ENCODE assay signal across 10 cellular contexts in the genomic region with DNA sequence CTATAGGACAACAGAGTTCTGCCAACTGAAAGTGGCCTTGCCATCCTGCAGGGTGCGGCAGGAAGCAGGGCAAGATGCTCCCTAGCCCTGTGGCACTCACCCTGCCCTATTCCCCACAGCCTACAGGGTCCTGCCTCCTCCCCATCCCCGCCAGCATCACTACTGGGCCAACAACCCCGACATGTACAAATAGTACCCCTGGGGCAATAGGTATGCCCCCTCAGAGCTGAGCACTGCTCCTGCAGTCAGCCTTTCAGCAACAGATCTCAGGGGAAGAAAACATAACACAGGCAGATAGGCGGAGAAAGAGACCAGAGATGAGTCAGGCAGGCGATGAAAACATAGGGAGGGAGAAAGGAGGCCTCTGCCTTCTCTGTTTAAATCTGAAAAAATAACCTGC.
DNase-seq lines count a peak whose midpoint lies in the region; ATAC-seq, FAIRE-seq and TF ChIP-seq lines count a peak whose summit lies in the region.
"Had no signal": no experiment of that assay in that cellular context is flagged by ENCODE, and none has a peak within 500 bp of the region (broad histone marks: within the 10 kb centered on the region; RNA-seq: fewer than 3 reads in every experiment).

No MANE protein-coding gene starts in this region.

- no TSS peak for BruUV-seq in PC-3 (replicated peaks; lab: Mats Ljungman, UMichigan)
- no TSS peak for BruUV-seq in endothelial cell of umbilical vein (replicated peaks; lab: Mats Ljungman, UMichigan)

- no peaks in the 10 kb centered on the region for H3K9me1 ChIP-seq in endothelial cell of umbilical vein (replicated peaks; ENCODE audit: control insufficient read depth, extremely low read depth, insufficient read depth, low read length)

- no peak for TF ChIP-seq POLR2A in endothelial cell of umbilical vein (IDR thresholded peaks at IDR 0.05; ENCODE audit: low read depth, low read length)

- H3K4me3 Mint-ChIP-seq in nephron progenitor cell, result peak overlapping the region; percentile 17
- H3K4me3 Mint-ChIP-seq: activated naive CD8-positive, alpha-beta T cell treated with anti-CD3 and anti-CD28 coated beads, Interleukin-2, amount 10 ng/mL, durations not matched to agents 7 days and 5 days had no signal

- peaks cover 49% of the 10 kb centered on the region for H3K4me1 Mint-ChIP-seq in nephron progenitor cell

- DNase-seq in BE2C, result no peak
- DNase-seq in PC-3, result peak; percentile 39
- peak; percentile 65 for DNase-seq in endothelial cell of umbilical vein (ENCODE audit: low read depth, low spot score)
- DNase-seq in nephron progenitor cell, result no peak
- no peak for DNase-seq in GM19240 (ENCODE audit: insufficient read length, low spot score)
- DNase-seq in cerebellar cortex (ENCODE audit: low spot score), result no peak
- no peak for DNase-seq in HTR-8/SVneo (ENCODE audit: insufficient read length, low spot score)
- no peak for DNase-seq in MG63
- DNase-seq: activated naive CD8-positive, alpha-beta T cell treated with anti-CD3 and anti-CD28 coated beads, Interleukin-2, amount 10 ng/mL, durations not matched to agents 7 days and 5 days had no signal

- intact Hi-C loops in PC-3 (cut with micrococcal nuclease), result no loop called here
- intact Hi-C loops in endothelial cell of umbilical vein (cut with micrococcal nuclease), result no loop called here

- peak; percentile 87 for FAIRE-seq in endothelial cell of umbilical vein (lab: Jason Lieb, UNC)
- FAIRE-seq in HTR-8/SVneo (lab: Jason Lieb, UNC), result no peak

- H3K9me3 Mint-ChIP-seq in nephron progenitor cell, result peaks cover 16% of the 10 kb centered on the region

- H3K36me3 Mint-ChIP-seq in nephron progenitor cell (ENCODE audit: low read depth), result peaks cover 18% of the 10 kb centered on the region

- H3K4me3 ChIP-seq in BE2C (ENCODE audit: low read depth, low read length) (no peak overlapping the region), PC-3 (ENCODE audit: low read length) (no peak overlapping the region), endothelial cell of umbilical vein (replicated peaks in 1 of 3; ENCODE audit: insufficient read depth in 1 of 3, low read depth in 1 of 3, low read length in 3 of 3) (no peak overlapping the region), MG63 (no peak overlapping the region)

- CTCF ChIA-PET in PC-3 (lab: Charles Lee) (no interaction called here), endothelial cell of umbilical vein (lab: Charles Lee) (interaction anchor here (1.0 to 2.6 kb wide), 7 partner anchors 10 to 55 kb away, joined by 4 to 14 read pairs (median 7); no protein-coding TSS in a partner anchor)

- H3K27ac ChIP-seq in PC-3 (ENCODE audit: low read length) (peak overlapping the region; percentile 10; the same call in 1 of the 2 replicates), endothelial cell of umbilical vein (ENCODE audit: insufficient read depth, low read depth, low read length) (peak overlapping the region; percentile 79)
- H3K27ac ChIP-seq: parathyroid adenoma had no signal

- H3K9ac ChIP-seq in PC-3 (ENCODE audit: low read length) (no peak overlapping the region), endothelial cell of umbilical vein (replicated peaks; ENCODE audit: extremely low read depth, insufficient read depth, low read length) (peak overlapping the region; percentile 20)
- H3K9ac ChIP-seq: parathyroid adenoma had no signal

- peak; percentile 66 for ATAC-seq in PC-3

- H2AFZ ChIP-seq in PC-3 (ENCODE audit: low read length), result 0 out of 2 replicates have a peak overlapping the region, but pooled peaks have one; percentile 8
- H2AFZ ChIP-seq in endothelial cell of umbilical vein (ENCODE audit: low read depth, low read length), result no peak overlapping the region
- H2AFZ ChIP-seq: parathyroid adenoma had no signal

- peaks cover 3% of the 10 kb centered on the region; the same call in 1 of the 2 replicates for H3K9me3 ChIP-seq in BE2C
- H3K9me3 ChIP-seq in PC-3 (ENCODE audit: low read length), result no peaks in the 10 kb centered on the region; the same call in 1 of the 2 replicates
- peaks cover 2% of the 10 kb centered on the region for H3K9me3 ChIP-seq in endothelial cell of umbilical vein (replicated peaks; ENCODE audit: control insufficient read depth, insufficient read depth, low read length)
- peaks cover 9% of the 10 kb centered on the region for H3K9me3 ChIP-seq in MG63

- POLR2A ChIA-PET in PC-3 (lab: Charles Lee; ENCODE audit: unreplicated experiment), result no interaction called here
- POLR2A ChIA-PET in endothelial cell of umbilical vein (lab: Charles Lee), result interaction anchor here (0.8 to 1.1 kb wide), 2 partner anchors 9 to 14 kb away, joined by 3 to 4 read pairs; no protein-coding TSS in a partner anchor

- dilution Hi-C loops in endothelial cell of umbilical vein (cut with MboI; ENCODE audit: extremely low pct_ligation_motif_present, low sequenced_read_pairs), result no loop called here

- peaks cover 8% of the 10 kb centered on the region for H3F3A ChIP-seq in PC-3 (ENCODE audit: low read length, unreplicated experiment)

- peaks cover 9% of the 10 kb centered on the region; the same call in 1 of the 2 replicates for H3K4me1 ChIP-seq in BE2C
- H3K4me1 ChIP-seq in PC-3 (ENCODE audit: insufficient read depth, low read length), result peaks cover 30% of the 10 kb centered on the region
- peaks cover 45% of the 10 kb centered on the region for H3K4me1 ChIP-seq in endothelial cell of umbilical vein (ENCODE audit: control insufficient read depth, extremely low read depth, insufficient read depth, low read length)

- H3K27me3 ChIP-seq in BE2C (no peaks in the 10 kb centered on the region), PC-3 (ENCODE audit: low read length) (no peaks in the 10 kb centered on the region), endothelial cell of umbilical vein (ENCODE audit: control insufficient read depth in 2 of 2, insufficient read depth in 2 of 2, low read length in 2 of 2) (no peaks in the 10 kb centered on the region), MG63 (no peaks in the 10 kb centered on the region)

- peak overlapping the region; percentile 27; the same call in 1 of the 2 replicates for H3K4me2 ChIP-seq in PC-3 (ENCODE audit: low read length)
- H3K4me2 ChIP-seq in endothelial cell of umbilical vein (ENCODE audit: insufficient read depth, low read length), result peak overlapping the region; percentile 38

- H3K27ac Mint-ChIP-seq in nephron progenitor cell, result peak overlapping the region; percentile 65
- H3K27ac Mint-ChIP-seq: activated naive CD8-positive, alpha-beta T cell treated with anti-CD3 and anti-CD28 coated beads, Interleukin-2, amount 10 ng/mL, durations not matched to agents 7 days and 5 days had no signal

- H3K9me2 ChIP-seq in PC-3 (replicated peaks; ENCODE audit: low read length), result no peaks in the 10 kb centered on the region

- H3K79me2 ChIP-seq in PC-3 (ENCODE audit: low read length) (peaks cover 50% of the 10 kb centered on the region), endothelial cell of umbilical vein (ENCODE audit: control insufficient read depth, insufficient read depth, low read length) (peaks cover 24% of the 10 kb centered on the region)

- 0 out of 2 replicates have a peak, but pooled peaks have one; percentile 3 for TF ChIP-seq CTCF in BE2C (IDR thresholded peaks at IDR 0.05; ENCODE audit: low read depth, low read length)
- TF ChIP-seq CTCF in PC-3 (conservative IDR thresholded peaks at IDR 0.05; ENCODE audit: low read depth, low read length), result no peak
- TF ChIP-seq CTCF in endothelial cell of umbilical vein (IDR thresholded peaks at IDR 0.05; ENCODE audit: extremely low read depth in 1 of 2, insufficient read depth in 1 of 2, low read depth in 1 of 2, low read length in 2 of 2), result no peak
- TF ChIP-seq CTCF in nephron progenitor cell (IDR thresholded peaks at IDR 0.05), result no peak

- H4K20me1 ChIP-seq in PC-3 (ENCODE audit: low read length), result no peaks in the 10 kb centered on the region
- no peaks in the 10 kb centered on the region for H4K20me1 ChIP-seq in endothelial cell of umbilical vein (replicated peaks; ENCODE audit: control insufficient read depth, extremely low read depth, insufficient read depth, low read length)

- peaks cover 4% of the 10 kb centered on the region; the same call in 1 of the 2 replicates for H3K36me3 ChIP-seq in BE2C
- H3K36me3 ChIP-seq in PC-3 (ENCODE audit: low read depth, low read length), result peaks cover 10% of the 10 kb centered on the region; the same call in 1 of the 2 replicates
- H3K36me3 ChIP-seq in endothelial cell of umbilical vein (ENCODE audit: control insufficient read depth in 2 of 2, extremely low read depth in 1 of 2, insufficient read depth in 2 of 2, low read length in 2 of 2), result no peaks in the 10 kb centered on the region
- peaks cover 2% of the 10 kb centered on the region; the same call in 1 of the 2 replicates for H3K36me3 ChIP-seq in MG63

- H3K27me3 Mint-ChIP-seq in nephron progenitor cell (ENCODE audit: low read depth, poor library complexity), result peaks cover under 1% of the 10 kb centered on the region
- H3K27me3 Mint-ChIP-seq: activated naive CD8-positive, alpha-beta T cell treated with anti-CD3 and anti-CD28 coated beads, Interleukin-2, amount 10 ng/mL, durations not matched to agents 7 days and 5 days had no signal

TF ChIP-seq in endothelial cell of umbilical vein, 7 proteins besides CTCF, POLR2A, EP300 and RAD21:
- no peak for TF ChIP-seq JUN (IDR thresholded peaks at IDR 0.05; ENCODE audit: borderline replicate concordance, insufficient read depth, insufficient read length, low read depth)
- no peak for TF ChIP-seq GATA2 (IDR thresholded peaks at IDR 0.05; ENCODE audit: insufficient read depth, insufficient read length, low read depth, low read length)
- peak; percentile 78 for TF ChIP-seq FOS (IDR thresholded peaks at IDR 0.05; ENCODE audit: borderline replicate concordance, insufficient read depth, low read length)

Comparison
In these comparisons a context has a peak if more than half of its experiments do, and no peak if none do; other contexts are left out.
1. DNase-seq: peak in PC-3 (single experiment) and endothelial cell of umbilical vein (single experiment); none in BE2C (single experiment), nephron progenitor cell (single experiment), GM19240 (single experiment), cerebellar cortex (single experiment), HTR-8/SVneo (single experiment) and MG63 (single experiment).